In the genomic region with DNA sequence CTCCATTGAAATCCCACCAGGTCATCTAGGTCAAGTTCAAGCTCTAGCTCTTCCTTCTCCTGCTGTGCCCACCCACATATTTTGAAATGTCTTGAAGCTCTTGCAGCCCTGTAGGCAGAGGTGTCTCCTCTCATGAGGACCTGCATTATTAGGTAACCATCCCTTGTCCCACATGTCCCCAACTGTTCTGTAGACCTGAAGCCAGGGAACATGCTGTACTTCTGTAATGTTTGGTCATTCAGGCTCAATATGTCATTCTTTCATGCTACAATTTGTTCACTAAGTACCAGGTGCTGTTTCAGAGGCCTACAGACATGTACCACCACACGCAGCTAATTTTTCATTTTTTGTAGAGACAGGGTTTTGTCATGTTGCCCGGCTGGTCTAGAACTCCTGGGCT, we compare ENCODE assay signal across 17 cellular contexts. TPM values are rescaled to one million over a fixed set of nuclear protein-coding genes. Genes with fewer than 3 reads are reported as not detected.
DNase-seq lines count a peak whose midpoint lies in the region; ATAC-seq, FAIRE-seq and TF ChIP-seq lines count a peak whose summit lies in the region.
"Had no signal": no experiment of that assay in that cellular context is flagged by ENCODE, and none has a peak within 500 bp of the region (broad histone marks: within the 10 kb centered on the region; RNA-seq: fewer than 3 reads in every experiment).

No MANE protein-coding gene starts in this region.

- H3K18ac ChIP-seq in H9 (ENCODE audit: insufficient read length, low read depth, low read length) (no peak overlapping the region), H1 (ENCODE audit: extremely low read depth, low read length) (no peak overlapping the region)

- no peak for TF ChIP-seq RAD21 in H1 (IDR thresholded peaks at IDR 0.05 in 1 of 2, conservative IDR thresholded peaks at IDR 0.05 in 1 of 2; ENCODE audit: low read depth in 2 of 2, low read length in 2 of 2)

- DNase-seq in H9 (no peak), T-helper 17 cell (no peak), H1 (ENCODE audit: low read depth in 1 of 2, low spot score in 2 of 2) (no peak), gastrocnemius medialis (no peak), inferior parietal cortex (ENCODE audit: extremely low spot score) (no peak), ovary (no peak)
- DNase-seq: 8988T; Calu3; CD8-positive, alpha-beta T cell; DMS79 treated with DMSO at 0.1 percent for 48 hours; GF-D8; HCEC 1CT; HFFc6 had no signal

- H4K5ac ChIP-seq in H9 (ENCODE audit: insufficient read length, low read depth, low read length) (no peak overlapping the region), H1 (ENCODE audit: insufficient read length, low read depth, low read length) (no peak overlapping the region)

- H3K4me1 ChIP-seq in H9 (ENCODE audit: insufficient read depth, low read length) (no peaks in the 10 kb centered on the region; the same call in 1 of the 2 replicates), H1 (replicated peaks in 1 of 4; ENCODE audit: control insufficient read depth in 3 of 4, insufficient read depth in 4 of 4, low read length in 3 of 4) (no peaks in the 10 kb centered on the region), gastrocnemius medialis (no peaks in the 10 kb centered on the region), ovary (ENCODE audit: insufficient read depth) (peaks cover 4% of the 10 kb centered on the region)

- no peak overlapping the region for H2BK5ac ChIP-seq in H9 (ENCODE audit: insufficient read length, low read length)
- H2BK5ac ChIP-seq in H1 (ENCODE audit: low read depth, low read length): no peak overlapping the region

- H3K27me3 Mint-ChIP-seq in H9 (ENCODE audit: low read depth) (peaks cover 1% of the 10 kb centered on the region; the same call in 1 of the 2 replicates), T-helper 17 cell (peaks cover 15% of the 10 kb centered on the region)

- H2BK120ac ChIP-seq in H9 (ENCODE audit: low read depth, low read length, poor library complexity, severe bottlenecking) (no peak overlapping the region), H1 (replicated peaks; ENCODE audit: low read depth, low read length) (no peak overlapping the region)

- H4K91ac ChIP-seq in H9 (ENCODE audit: insufficient read length, low read depth, low read length) (no peak overlapping the region), H1 (replicated peaks; ENCODE audit: insufficient read length, low read length) (no peak overlapping the region)

- no peak for FAIRE-seq in H1 (lab: Jason Lieb, UNC)

- no peaks in the 10 kb centered on the region for H4K20me1 ChIP-seq in H9 (ENCODE audit: control insufficient read depth, insufficient read depth, insufficient read length)
- H4K20me1 ChIP-seq in H1 (replicated peaks in 1 of 2; ENCODE audit: control insufficient read depth in 1 of 2, insufficient read depth in 2 of 2, low read length in 2 of 2): no peaks in the 10 kb centered on the region
- H4K20me1 ChIP-seq: BLaER1 had no signal

- H3K23me2 ChIP-seq in H9 (ENCODE audit: insufficient read length, low read depth, low read length, poor library complexity, severe bottlenecking) (no peaks in the 10 kb centered on the region), H1 (ENCODE audit: low read depth, low read length) (no peaks in the 10 kb centered on the region)

- H3K4me3 ChIP-seq in H1 (ENCODE audit: extremely low read depth in 1 of 4, insufficient read depth in 2 of 4, low read depth in 3 of 4, low read length in 4 of 4) (no peak overlapping the region), gastrocnemius medialis (no peak overlapping the region), ovary (no peak overlapping the region)
- H3K4me3 ChIP-seq: BLaER1 had no signal

- H3K4me1 Mint-ChIP-seq in H9: peaks cover 6 to 8% of the 10 kb centered on the region in 2 experiments
- peaks cover 10% of the 10 kb centered on the region for H3K4me1 Mint-ChIP-seq in T-helper 17 cell
- H3K4me1 Mint-ChIP-seq: CD14-positive monocyte had no signal

- no peak overlapping the region for H3K4ac ChIP-seq in H9 (ENCODE audit: low read depth, low read length)
- H3K4ac ChIP-seq in H1 (replicated peaks; ENCODE audit: insufficient read length, low read depth, low read length): no peak overlapping the region

- H2AFZ ChIP-seq in H9 (ENCODE audit: low read length): no peak overlapping the region
- no peak overlapping the region for H2AFZ ChIP-seq in H1 (ENCODE audit: low read length)

- no CpG with 5 or more reads among the region's 2 CpGs for WGBS in H9 (ENCODE audit: extremely low coverage, insufficient read length, low lambda C conversion rate)
- 82% methylated on average over 2 of the region's 2 CpGs; no CpG with 5 or more reads in 1 of the 2 experiments for WGBS in H1 (ENCODE audit: extremely low coverage in 1 of 2, insufficient coverage in 1 of 2, insufficient read length in 1 of 2, insufficient replicate concordance in 2 of 2, low coverage in 1 of 2, low lambda C conversion rate in 2 of 2, missing lambda C conversion rate in 1 of 2), 2 experiments
- WGBS in ovary, 3 donors: 72 to 92% (median 75%) methylated on average over 2 of the region's 2 CpGs

- CTCF ChIA-PET in H1 (lab: Charles Lee; ENCODE audit: partially characterized antibody): interaction anchor here (0.6 to 3.7 kb wide), 5 partner anchors 13 to 668 kb away, joined by 3 to 30 read pairs (median 4); no protein-coding TSS in a partner anchor

- H3K9ac ChIP-seq in H9 (ENCODE audit: extremely low read depth, insufficient read length, low read length): no peak overlapping the region
- H3K9ac ChIP-seq in H1 (replicated peaks in 1 of 4; ENCODE audit: extremely low read depth in 1 of 4, low read depth in 3 of 4, low read length in 3 of 4): no peak overlapping the region
- H3K9ac ChIP-seq: BLaER1 had no signal

- H2AK5ac ChIP-seq in H9 (ENCODE audit: insufficient read length, low read length) (no peak overlapping the region), H1 (ENCODE audit: low read depth, low read length) (no peak overlapping the region)

- H3K23ac ChIP-seq in H9 (ENCODE audit: insufficient read length, low read depth, low read length) (no peak overlapping the region), H1 (ENCODE audit: insufficient read length) (no peak overlapping the region)

- H3K27me3 ChIP-seq in H9 (ENCODE audit: insufficient read depth, low read length): no peaks in the 10 kb centered on the region
- H3K27me3 ChIP-seq in H1 (replicated peaks in 1 of 4; ENCODE audit: control insufficient read depth in 3 of 4, extremely low read depth in 1 of 4, insufficient read depth in 3 of 4, low read length in 3 of 4): no peaks in the 10 kb centered on the region
- no peaks in the 10 kb centered on the region for H3K27me3 ChIP-seq in gastrocnemius medialis
- H3K27me3 ChIP-seq in ovary: no peaks in the 10 kb centered on the region
- H3K27me3 ChIP-seq: BLaER1 had no signal

- H2BK20ac ChIP-seq in H9 (ENCODE audit: low read depth, low read length, poor library complexity, severe bottlenecking) (no peak overlapping the region), H1 (ENCODE audit: low read length) (0 out of 2 replicates have a peak overlapping the region, but pooled peaks have one; percentile 13)

- in situ Hi-C loops in gastrocnemius medialis (cut with MboI; ENCODE audit: low sequenced_read_pairs in 4 of 4): loop anchor here (10.0 to 25.0 kb wide), 2 partner anchors 210 to 253 kb away; no protein-coding TSS in a partner anchor

- no peak overlapping the region for H3K4me3 Mint-ChIP-seq in H9
- peak overlapping the region; percentile 19 for H3K4me3 Mint-ChIP-seq in T-helper 17 cell
- H3K4me3 Mint-ChIP-seq: CD14-positive monocyte; CD8-positive, alpha-beta T cell; HFFc6 had no signal

- H3K79me2 ChIP-seq in H9 (ENCODE audit: insufficient read depth, low read length) (no peaks in the 10 kb centered on the region), H1 (ENCODE audit: control insufficient read depth in 1 of 2, insufficient read depth in 2 of 2, low read length in 2 of 2) (no peaks in the 10 kb centered on the region)

- H3K36me3 Mint-ChIP-seq in H9 (ENCODE audit: insufficient read depth in 1 of 3, low read depth in 3 of 3) (no peaks in the 10 kb centered on the region), T-helper 17 cell (ENCODE audit: low read depth) (peaks cover 3% of the 10 kb centered on the region)
- H3K36me3 Mint-ChIP-seq: CD14-positive monocyte; CD8-positive, alpha-beta T cell had no signal

- H2BK15ac ChIP-seq in H9 (ENCODE audit: low read depth, low read length) (no peak overlapping the region), H1 (ENCODE audit: low read length) (peak overlapping the region; percentile 21; the same call in 1 of the 2 replicates)

- H3K14ac ChIP-seq in H9 (ENCODE audit: insufficient read depth, low read length): no peak overlapping the region
- H3K14ac ChIP-seq in H1 (ENCODE audit: insufficient read length): no peak overlapping the region

- peak overlapping the region; percentile 79 for H3K56ac ChIP-seq in H9 (ENCODE audit: insufficient read length, low read depth, low read length)
- no peak overlapping the region for H3K56ac ChIP-seq in H1 (replicated peaks; ENCODE audit: insufficient read length, low read depth, low read length)

- no peak for TF ChIP-seq CTCF in H9 (conservative IDR thresholded peaks at IDR 0.05)
- TF ChIP-seq CTCF in H1 (IDR thresholded peaks at IDR 0.05; ENCODE audit: control extremely low read depth in 1 of 3, insufficient read depth in 1 of 3, low read depth in 1 of 3, low read length in 3 of 3): no peak
- no peak for TF ChIP-seq CTCF in gastrocnemius medialis (IDR thresholded peaks at IDR 0.05 in 4 of 5, conservative IDR thresholded peaks at IDR 0.05 in 1 of 5)
- TF ChIP-seq CTCF in ovary (IDR thresholded peaks at IDR 0.05): no peak

- intact Hi-C loops in gastrocnemius medialis (cut with DNase I; ENCODE audit: low total_unique reads): no loop called here
- intact Hi-C loops in ovary (cut with DNase I): loop anchor here in 1 of 4 donors (10.0 kb wide), 1 partner anchor 213 kb away; no protein-coding TSS in a partner anchor

- H3K27ac Mint-ChIP-seq in H9 (no peak overlapping the region), T-helper 17 cell (no peak overlapping the region)
- H3K27ac Mint-ChIP-seq: HFFc6 had no signal

- no peaks in the 10 kb centered on the region for H3K9me3 Mint-ChIP-seq in H9
- H3K9me3 Mint-ChIP-seq: CD8-positive, alpha-beta T cell; HFFc6 had no signal

- ATAC-seq in T-helper 17 cell (no peak), gastrocnemius medialis (peak; percentile 45 to 48), GM19324 (IDR thresholded peaks at IDR 0.05; ENCODE audit: low FRiP score, unreplicated experiment) (no peak)
- ATAC-seq: CD8-positive, alpha-beta T cell had no signal

- H3K27ac ChIP-seq in H9 (ENCODE audit: insufficient read length, low read depth, low read length) (no peak overlapping the region), H1 (ENCODE audit: low read depth, low read length) (no peak overlapping the region), gastrocnemius medialis (no peak overlapping the region), ovary (no peak overlapping the region)
- H3K27ac ChIP-seq: BLaER1 had no signal

- H3K79me1 ChIP-seq in H9 (ENCODE audit: insufficient read depth, low read depth, low read length, poor library complexity, severe bottlenecking): no peaks in the 10 kb centered on the region
- no peaks in the 10 kb centered on the region for H3K79me1 ChIP-seq in H1 (ENCODE audit: low read depth, low read length)

- H3K36me3 ChIP-seq in H1 (ENCODE audit: control insufficient read depth in 2 of 4, insufficient read depth in 4 of 4, low read length in 3 of 4) (no peaks in the 10 kb centered on the region), gastrocnemius medialis (no peaks in the 10 kb centered on the region), ovary (no peaks in the 10 kb centered on the region)
- H3K36me3 ChIP-seq: BLaER1 had no signal

- no peak overlapping the region for H2BK12ac ChIP-seq in H9 (ENCODE audit: insufficient read length, low read depth, low read length)
- no peak overlapping the region for H2BK12ac ChIP-seq in H1 (ENCODE audit: low read depth, low read length)

- no peak overlapping the region for H4K8ac ChIP-seq in H9 (replicated peaks; ENCODE audit: insufficient read length, low read depth, low read length)
- no peak overlapping the region for H4K8ac ChIP-seq in H1 (ENCODE audit: extremely low read depth, insufficient read depth, low read length)

- no peak overlapping the region for H3T11ph ChIP-seq in H9 (ENCODE audit: low read length)

- TF ChIP-seq POLR2A in H1 (IDR thresholded peaks at IDR 0.05; ENCODE audit: control extremely low read depth in 1 of 2, low read depth in 2 of 2, low read length in 2 of 2) (no peak), gastrocnemius medialis (IDR thresholded peaks at IDR 0.05) (no peak), ovary (IDR thresholded peaks at IDR 0.05) (no peak)

- H3K9me3 ChIP-seq in H9 (ENCODE audit: control insufficient read depth, low read depth, low read length): no peaks in the 10 kb centered on the region
- H3K9me3 ChIP-seq in T-helper 17 cell (ENCODE audit: control insufficient read depth, low read length, poor library complexity, severe bottlenecking): no peaks in the 10 kb centered on the region
- no peaks in the 10 kb centered on the region for H3K9me3 ChIP-seq in H1 (ENCODE audit: insufficient read depth in 2 of 2, low read depth in 1 of 2, low read length in 1 of 2)
- no peaks in the 10 kb centered on the region for H3K9me3 ChIP-seq in gastrocnemius medialis
- no peaks in the 10 kb centered on the region for H3K9me3 ChIP-seq in ovary
- H3K9me3 ChIP-seq: BLaER1 had no signal

- POLR2A ChIA-PET in H1 (lab: Charles Lee; ENCODE audit: partially characterized antibody): no interaction called here

- TF ChIP-seq EP300 in H1 (IDR thresholded peaks at IDR 0.05; ENCODE audit: borderline replicate concordance in 1 of 2, low read depth in 2 of 2, low read length in 2 of 2) (no peak), ovary (IDR thresholded peaks at IDR 0.05) (no peak)

- H3K4me2 ChIP-seq in H9 (ENCODE audit: insufficient read depth, insufficient read length, low read length) (no peak overlapping the region), H1 (ENCODE audit: insufficient read depth in 1 of 2, low read depth in 2 of 2, low read length in 2 of 2) (no peak overlapping the region)
- H3K4me2 ChIP-seq: BLaER1 had no signal

RNA-seq across cellular contexts. Expression of gene SLC3A1, which starts 22.2 kb away (rescaled TPM):
- 0.15 and 0.17 TPM in 2 replicates for total RNA-seq in H9 (2021)
- under 1 TPM; 0.32 to 0.55 TPM for total RNA-seq in T-helper 17 cell
- not detected in 2 replicates for total RNA-seq in H1 (2021; fragmentation: NEBNext Ultra II Directional; extraction: Animal tissue kit (Norgen Biotek cat#: 25700))
- polyA plus RNA-seq in H1 (2011; rRNA removed): not detected in 2 replicates
- 0.08 TPM for polyA plus RNA-seq in H1 (2011; cell fraction: cytosol; rRNA removed)
- polyA plus RNA-seq in H1 (2011; cell fraction: nucleus; rRNA removed): not detected
- 0.16 TPM in 1 of 4 replicates, not detected in the others for polyA plus RNA-seq in H1 (2012, experiment 1 of 2)
- polyA plus RNA-seq in H1 (2012, experiment 2 of 2): not detected
- 0.26 TPM for polyA plus RNA-seq in H1 (2013, experiment 1 of 2)
- polyA plus RNA-seq in H1 (2013, experiment 2 of 2): 0.09 TPM
- polyA minus RNA-seq in H1 (2011; rRNA and poly(A)+ RNA removed): 0.05 TPM in 1 of 2 replicates, not detected in the other
- not detected for polyA minus RNA-seq in H1 (2011; cell fraction: cytosol; rRNA and poly(A)+ RNA removed)
- 0.60 TPM for polyA minus RNA-seq in H1 (2011; cell fraction: nucleus; rRNA and poly(A)+ RNA removed)
- total RNA-seq in gastrocnemius medialis: under 1 TPM in 1 of 4 donors, not detected in 3; 0.44 TPM
- 1 to 10 TPM in 1 of 7 donors, under 1 TPM in 5, not detected in 1; 0.17 to 1.2 (median 0.34) TPM for total RNA-seq in ovary
- polyA plus RNA-seq in ovary: under 1 TPM in 1 of 2 donors, not detected in 1; 0.41 TPM
- total RNA-seq: A673 had no signal
- polyA plus RNA-seq: CD14-positive monocyte had no signal

Comparison
In these comparisons a context has a peak if more than half of its experiments do, and no peak if none do; other contexts are left out.
1. ATAC-seq: peak in gastrocnemius medialis (2 of 2); none in T-helper 17 cell (single experiment) and GM19324 (single experiment).